ENCODE assay signal across 1 cellular context in the genomic region with DNA sequence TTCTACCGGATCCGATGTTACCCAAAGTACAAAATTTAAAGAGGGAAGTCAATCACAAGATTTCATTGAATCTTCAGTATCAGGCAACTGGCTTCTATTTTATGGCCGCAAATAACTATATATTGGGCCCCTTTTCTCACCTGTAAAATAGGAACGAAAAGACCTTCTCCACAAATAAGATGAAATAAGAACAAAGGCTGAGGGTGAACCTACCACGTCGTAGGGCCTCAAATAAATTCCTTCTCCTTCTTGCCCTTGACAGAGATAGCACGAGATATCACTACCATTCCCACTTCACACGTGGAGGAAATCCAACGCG.
A peak's percentile ranks its signal among the peaks of the same experiment; 100 is the strongest.
TF ChIP-seq lines count a peak whose summit lies in the region.

No MANE protein-coding gene starts in this region.

TF ChIP-seq in K562, 482 proteins besides CTCF, POLR2A, EP300 and RAD21 (continued from another document):
- TF ChIP-seq ZNF407 (IDR thresholded peaks at IDR 0.05; ENCODE audit: low read depth) (no peak), RBM39 (optimal IDR thresholded peaks at IDR 0.05; ENCODE audit: low read depth, low read length) (no peak), KAT7 (CRISPR knock-in tag; IDR thresholded peaks at IDR 0.05; ENCODE audit: borderline replicate concordance) (0 out of 2 replicates have a peak, but pooled peaks have one; percentile 41), GATA2 (CRISPR knock-in tag; IDR thresholded peaks at IDR 0.05) (0 out of 2 replicates have a peak, but pooled peaks have one; percentile 20), PREB (CRISPR knock-in tag; IDR thresholded peaks at IDR 0.05) (0 out of 2 replicates have a peak, but pooled peaks have one; percentile 58), FOXP1 (CRISPR knock-in tag; IDR thresholded peaks at IDR 0.05) (no peak), POLR2B (IDR thresholded peaks at IDR 0.05; ENCODE audit: low read depth, partially characterized antibody) (no peak), TGIF2 (CRISPR knock-in tag; IDR thresholded peaks at IDR 0.05) (0 out of 2 replicates have a peak, but pooled peaks have one; percentile 54), MNT (conservative IDR thresholded peaks at IDR 0.05) (peak in 1 of 2 experiments; percentile 28; a peak in 1 of 4 replicates)
- TF ChIP-seq, protein P1, sequence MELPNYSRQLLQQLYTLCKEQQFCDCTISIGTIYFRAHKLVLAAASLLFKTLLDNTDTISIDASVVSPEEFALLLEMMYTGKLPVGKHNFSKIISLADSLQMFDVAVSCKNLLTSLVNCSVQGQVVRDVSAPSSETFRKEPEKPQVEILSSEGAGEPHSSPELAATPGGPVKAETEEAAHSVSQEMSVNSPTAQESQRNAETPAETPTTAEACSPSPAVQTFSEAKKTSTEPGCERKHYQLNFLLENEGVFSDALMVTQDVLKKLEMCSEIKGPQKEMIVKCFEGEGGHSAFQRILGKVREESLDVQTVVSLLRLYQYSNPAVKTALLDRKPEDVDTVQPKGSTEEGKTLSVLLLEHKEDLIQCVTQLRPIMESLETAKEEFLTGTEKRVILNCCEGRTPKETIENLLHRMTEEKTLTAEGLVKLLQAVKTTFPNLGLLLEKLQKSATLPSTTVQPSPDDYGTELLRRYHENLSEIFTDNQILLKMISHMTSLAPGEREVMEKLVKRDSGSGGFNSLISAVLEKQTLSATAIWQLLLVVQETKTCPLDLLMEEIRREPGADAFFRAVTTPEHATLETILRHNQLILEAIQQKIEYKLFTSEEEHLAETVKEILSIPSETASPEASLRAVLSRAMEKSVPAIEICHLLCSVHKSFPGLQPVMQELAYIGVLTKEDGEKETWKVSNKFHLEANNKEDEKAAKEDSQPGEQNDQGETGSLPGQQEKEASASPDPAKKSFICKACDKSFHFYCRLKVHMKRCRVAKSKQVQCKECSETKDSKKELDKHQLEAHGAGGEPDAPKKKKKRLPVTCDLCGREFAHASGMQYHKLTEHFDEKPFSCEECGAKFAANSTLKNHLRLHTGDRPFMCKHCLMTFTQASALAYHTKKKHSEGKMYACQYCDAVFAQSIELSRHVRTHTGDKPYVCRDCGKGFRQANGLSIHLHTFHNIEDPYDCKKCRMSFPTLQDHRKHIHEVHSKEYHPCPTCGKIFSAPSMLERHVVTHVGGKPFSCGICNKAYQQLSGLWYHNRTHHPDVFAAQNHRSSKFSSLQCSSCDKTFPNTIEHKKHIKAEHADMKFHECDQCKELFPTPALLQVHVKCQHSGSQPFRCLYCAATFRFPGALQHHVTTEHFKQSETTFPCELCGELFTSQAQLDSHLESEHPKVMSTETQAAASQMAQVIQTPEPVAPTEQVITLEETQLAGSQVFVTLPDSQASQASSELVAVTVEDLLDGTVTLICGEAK (IDR thresholded peaks at IDR 0.05) = 0 out of 2 replicates have a peak, but pooled peaks have one; percentile 25
- TF ChIP-seq, protein P1 (CRISPR knock-in tag; IDR thresholded peaks at IDR 0.05) = no peak
- TF ChIP-seq, protein P2, sequence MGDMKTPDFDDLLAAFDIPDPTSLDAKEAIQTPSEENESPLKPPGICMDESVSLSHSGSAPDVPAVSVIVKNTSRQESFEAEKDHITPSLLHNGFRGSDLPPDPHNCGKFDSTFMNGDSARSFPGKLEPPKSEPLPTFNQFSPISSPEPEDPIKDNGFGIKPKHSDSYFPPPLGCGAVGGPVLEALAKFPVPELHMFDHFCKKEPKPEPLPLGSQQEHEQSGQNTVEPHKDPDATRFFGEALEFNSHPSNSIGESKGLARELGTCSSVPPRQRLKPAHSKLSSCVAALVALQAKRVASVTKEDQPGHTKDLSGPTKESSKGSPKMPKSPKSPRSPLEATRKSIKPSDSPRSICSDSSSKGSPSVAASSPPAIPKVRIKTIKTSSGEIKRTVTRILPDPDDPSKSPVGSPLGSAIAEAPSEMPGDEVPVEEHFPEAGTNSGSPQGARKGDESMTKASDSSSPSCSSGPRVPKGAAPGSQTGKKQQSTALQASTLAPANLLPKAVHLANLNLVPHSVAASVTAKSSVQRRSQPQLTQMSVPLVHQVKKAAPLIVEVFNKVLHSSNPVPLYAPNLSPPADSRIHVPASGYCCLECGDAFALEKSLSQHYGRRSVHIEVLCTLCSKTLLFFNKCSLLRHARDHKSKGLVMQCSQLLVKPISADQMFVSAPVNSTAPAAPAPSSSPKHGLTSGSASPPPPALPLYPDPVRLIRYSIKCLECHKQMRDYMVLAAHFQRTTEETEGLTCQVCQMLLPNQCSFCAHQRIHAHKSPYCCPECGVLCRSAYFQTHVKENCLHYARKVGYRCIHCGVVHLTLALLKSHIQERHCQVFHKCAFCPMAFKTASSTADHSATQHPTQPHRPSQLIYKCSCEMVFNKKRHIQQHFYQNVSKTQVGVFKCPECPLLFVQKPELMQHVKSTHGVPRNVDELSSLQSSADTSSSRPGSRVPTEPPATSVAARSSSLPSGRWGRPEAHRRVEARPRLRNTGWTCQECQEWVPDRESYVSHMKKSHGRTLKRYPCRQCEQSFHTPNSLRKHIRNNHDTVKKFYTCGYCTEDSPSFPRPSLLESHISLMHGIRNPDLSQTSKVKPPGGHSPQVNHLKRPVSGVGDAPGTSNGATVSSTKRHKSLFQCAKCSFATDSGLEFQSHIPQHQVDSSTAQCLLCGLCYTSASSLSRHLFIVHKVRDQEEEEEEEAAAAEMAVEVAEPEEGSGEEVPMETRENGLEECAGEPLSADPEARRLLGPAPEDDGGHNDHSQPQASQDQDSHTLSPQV (IDR thresholded peaks at IDR 0.05) = peak; percentile 23; the same call in 1 of the 2 replicates
